13 cellular contexts compared by ENCODE assay signal in genomic region chr17:76032073-76032779, GRCh38. TPM values are rescaled to one million over a fixed set of nuclear protein-coding genes. Genes with fewer than 3 reads are reported as not detected.
DNase-seq lines count a peak whose midpoint lies in the region; ATAC-seq lines count a peak whose summit lies in the region.
"Had no signal": no experiment of that assay in that cellular context is flagged by ENCODE, and none has a peak within 500 bp of the region (broad histone marks: within the 10 kb centered on the region; RNA-seq: fewer than 3 reads in every experiment).

No MANE protein-coding gene starts in this region.

- H3K9ac ChIP-seq in trophoblast cell (ENCODE audit: low read length), result no peak overlapping the region

- H2BK120ac ChIP-seq in trophoblast cell (ENCODE audit: insufficient read depth, low read length, poor library complexity), result no peak overlapping the region

- no peak overlapping the region for H3K18ac ChIP-seq in trophoblast cell (ENCODE audit: low read length)

- H3K79me2 ChIP-seq in trophoblast cell (ENCODE audit: control insufficient read depth, insufficient read depth, low read length, poor library complexity), result no peaks in the 10 kb centered on the region

- H3K9me3 Mint-ChIP-seq in stimulated activated naive CD8-positive, alpha-beta T cell treated with anti-CD3 and anti-CD28 coated beads, Interleukin-15, amount 100 ng/mL, for 72 hours, result no peaks in the 10 kb centered on the region
- H3K9me3 Mint-ChIP-seq: activated naive CD4-positive, alpha-beta T cell treated with anti-CD3 and anti-CD28 coated beads, Interleukin-2, amount 50 U/mL, for 24 hours had no signal

- H2BK5ac ChIP-seq in trophoblast cell (ENCODE audit: low read depth, low read length, poor library complexity), result no peak overlapping the region

- no peak overlapping the region for H3K14ac ChIP-seq in trophoblast cell (ENCODE audit: low read length)

- no peak overlapping the region for H3K4me2 ChIP-seq in trophoblast cell (ENCODE audit: low read length)

- no peaks in the 10 kb centered on the region for H3K27me3 Mint-ChIP-seq in stimulated activated naive CD8-positive, alpha-beta T cell treated with anti-CD3 and anti-CD28 coated beads, Interleukin-15, amount 100 ng/mL, for 72 hours
- H3K27me3 Mint-ChIP-seq: activated naive CD4-positive, alpha-beta T cell treated with anti-CD3 and anti-CD28 coated beads, Interleukin-2, amount 50 U/mL, for 24 hours had no signal

- no peaks in the 10 kb centered on the region for H3K79me1 ChIP-seq in trophoblast cell (ENCODE audit: low read length)

- peaks cover 0 to 5% of the 10 kb centered on the region in 2 experiments for H3K4me1 ChIP-seq in trophoblast cell (ENCODE audit: control insufficient read depth in 1 of 2, insufficient read depth in 2 of 2, low read length in 2 of 2)
- H3K4me1 ChIP-seq: foreskin keratinocyte had no signal

- H3K9me3 ChIP-seq in trophoblast cell (ENCODE audit: insufficient read depth, low read depth, low read length), result peaks cover 9% of the 10 kb centered on the region
- H3K9me3 ChIP-seq: left lung had no signal

- ATAC-seq in stimulated activated naive CD8-positive, alpha-beta T cell treated with anti-CD3 and anti-CD28 coated beads, Interleukin-15, amount 100 ng/mL, for 72 hours, result no peak
- ATAC-seq: foreskin keratinocyte, left lung had no signal

- no peak overlapping the region for H3K4me3 Mint-ChIP-seq in stimulated activated naive CD8-positive, alpha-beta T cell treated with anti-CD3 and anti-CD28 coated beads, Interleukin-15, amount 100 ng/mL, for 72 hours
- H3K4me3 Mint-ChIP-seq: activated naive CD4-positive, alpha-beta T cell treated with anti-CD3 and anti-CD28 coated beads, Interleukin-2, amount 50 U/mL, for 24 hours had no signal

- H3K36me3 ChIP-seq in trophoblast cell (ENCODE audit: control insufficient read depth in 1 of 2, insufficient read depth in 2 of 2, low read length in 2 of 2), result no peaks in the 10 kb centered on the region

- H3K27ac Mint-ChIP-seq in stimulated activated naive CD8-positive, alpha-beta T cell treated with anti-CD3 and anti-CD28 coated beads, Interleukin-15, amount 100 ng/mL, for 72 hours, result no peak overlapping the region
- H3K27ac Mint-ChIP-seq: activated naive CD4-positive, alpha-beta T cell treated with anti-CD3 and anti-CD28 coated beads, Interleukin-2, amount 50 U/mL, for 24 hours had no signal

- H4K12ac ChIP-seq in trophoblast cell (ENCODE audit: low read depth, low read length), result no peak overlapping the region

- H3K27me3 ChIP-seq in trophoblast cell (ENCODE audit: insufficient read depth, low read length), result no peaks in the 10 kb centered on the region
- H3K27me3 ChIP-seq: foreskin keratinocyte had no signal

- DNase-seq in NCI-H1436 (lab: John Stamatoyannopoulos, UW), result peak; percentile 18
- no peak for DNase-seq in NCI-H1436 treated with DMSO at 0.1 percent for 48 hours (lab: John Stamatoyannopoulos, UW)
- DNase-seq in RPMI8226, result peak; percentile 28
- peak; percentile 98 for DNase-seq in trophoblast cell
- DNase-seq in putamen (ENCODE audit: low spot score), result no peak
- DNase-seq in stimulated activated naive CD8-positive, alpha-beta T cell treated with anti-CD3 and anti-CD28 coated beads, Interleukin-15, amount 100 ng/mL, for 72 hours, result no peak
- DNase-seq: 8988T; activated CD4-positive, alpha-beta T cell treated with anti-CD3 and anti-CD28 coated beads, Interleukin-2, amount 50 U/mL, for 1 hour; stimulated activated CD4-positive, alpha-beta T cell treated with anti-CD3 and anti-CD28 coated beads, Interleukin-4, amount 100 ng/mL, for 24 hours had no signal

- no peak overlapping the region for H3K23ac ChIP-seq in trophoblast cell (ENCODE audit: low read length)

- no peak overlapping the region for H2BK12ac ChIP-seq in trophoblast cell (ENCODE audit: low read length)

- no peak overlapping the region for H3K27ac ChIP-seq in trophoblast cell (ENCODE audit: low read depth, low read length)
- H3K27ac ChIP-seq: coronary artery, foreskin keratinocyte, left lung had no signal

- no peak overlapping the region for H3K4ac ChIP-seq in trophoblast cell (ENCODE audit: low read depth, low read length)

- no peak overlapping the region for H2AFZ ChIP-seq in trophoblast cell (ENCODE audit: insufficient read depth, low read length, poor library complexity)

- WGBS in trophoblast cell (ENCODE audit: extremely low coverage, insufficient coverage, insufficient read length), result no CpG with 5 or more reads among the region's 20 CpGs

- no peak overlapping the region for H3K4me3 ChIP-seq in trophoblast cell (ENCODE audit: low read depth, low read length)
- H3K4me3 ChIP-seq: coronary artery, left lung had no signal

- H3K4me1 Mint-ChIP-seq in stimulated activated naive CD8-positive, alpha-beta T cell treated with anti-CD3 and anti-CD28 coated beads, Interleukin-15, amount 100 ng/mL, for 72 hours, result peaks cover 35% of the 10 kb centered on the region

- H2AK5ac ChIP-seq in trophoblast cell (ENCODE audit: low read length), result no peak overlapping the region

- no peak overlapping the region for H4K91ac ChIP-seq in trophoblast cell (ENCODE audit: low read depth, low read length)

- H4K8ac ChIP-seq in trophoblast cell (ENCODE audit: low read depth, low read length), result no peak overlapping the region

RNA-seq across cellular contexts. Expression of gene EVPL, which starts 5.1 kb away (rescaled TPM):
- polyA plus RNA-seq in trophoblast cell (2013), result 0.04 and 0.06 TPM in 2 replicates

RNA-seq across cellular contexts. Expression of gene CDK3, which starts 31.6 kb away (rescaled TPM):
- polyA plus RNA-seq in trophoblast cell (2013), result 7.5 and 8.6 TPM in 2 replicates

RNA-seq across cellular contexts. Expression of gene SRP68, which starts 40.1 kb away (rescaled TPM):
- polyA plus RNA-seq in trophoblast cell (2013), result 81.8 and 83.6 TPM in 2 replicates

RNA-seq across cellular contexts. Expression of gene GALR2, which starts 42.4 kb away (rescaled TPM):
- 0.15 and 0.19 TPM in 2 replicates for polyA plus RNA-seq in trophoblast cell (2013)

RNA-seq across cellular contexts. Expression of gene ZACN, which starts 46.8 kb away (rescaled TPM):
- 0.05 TPM in 1 of 2 replicates, not detected in the other for polyA plus RNA-seq in trophoblast cell (2013)

Comparison
In these comparisons a context has a peak if more than half of its experiments do, and no peak if none do; other contexts are left out.
1. DNase-seq: peak in NCI-H1436 (single experiment), RPMI8226 (single experiment) and trophoblast cell (2 of 2); none in NCI-H1436 treated with DMSO at 0.1 percent for 48 hours (single experiment), putamen (single experiment) and stimulated activated naive CD8-positive, alpha-beta T cell treated with anti-CD3 and anti-CD28 coated beads, Interleukin-15, amount 100 ng/mL, for 72 hours (0 of 2).